Comparison of ENCODE assay signal across 1 cellular context in genomic region chr11:124199702-124200101, GRCh38.
TF ChIP-seq lines count a peak whose summit lies in the region.

No MANE protein-coding gene starts in this region.

TF ChIP-seq in K562, 482 proteins besides CTCF, POLR2A, EP300 and RAD21:
- TF ChIP-seq ATF7 (IDR thresholded peaks at IDR 0.05) (peak; percentile 85), ZBED1 (IDR thresholded peaks at IDR 0.05) (no peak), JUND (IDR thresholded peaks at IDR 0.05; ENCODE audit: borderline replicate concordance, low read depth, low read length) (peak; percentile 51; the same call in 1 of the 2 replicates), JUND (tag; IDR thresholded peaks at IDR 0.05; ENCODE audit: borderline replicate concordance, low read depth, low read length) (peak; percentile 59; the same call in 2 of the 3 replicates), ATF3 (IDR thresholded peaks at IDR 0.05) (peak; percentile 92), ATF3 (CRISPR knock-in tag; conservative IDR thresholded peaks at IDR 0.05) (no peak), JUN (IDR thresholded peaks at IDR 0.05; ENCODE audit: borderline replicate concordance, low read depth, low read length) (peak; percentile 83), JUN (CRISPR knock-in tag; IDR thresholded peaks at IDR 0.05; ENCODE audit: borderline replicate concordance) (no peak)
